1 cellular context compared by ENCODE assay signal in the genomic region with DNA sequence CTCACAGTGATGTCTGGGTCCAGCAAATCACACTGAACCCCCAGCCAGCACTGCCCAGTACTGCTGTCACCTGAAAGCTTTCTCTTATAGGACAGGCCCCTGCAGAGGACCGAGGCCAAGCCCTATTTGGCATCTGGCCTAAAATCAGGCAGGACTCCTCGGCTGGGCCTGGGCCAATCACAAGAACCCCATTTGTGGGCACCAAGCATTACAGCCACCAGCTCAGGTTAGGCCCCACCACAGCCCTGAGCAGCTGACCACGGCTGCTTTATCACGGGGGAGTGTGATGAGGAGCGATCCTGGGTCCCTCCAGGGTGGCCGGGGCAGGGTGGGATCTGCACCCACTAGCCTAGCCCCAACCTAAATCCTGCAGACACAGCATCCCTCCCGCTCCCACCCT.
TF ChIP-seq lines count a peak whose summit lies in the region.

No MANE protein-coding gene starts in this region.

TF ChIP-seq in K562, 482 proteins besides CTCF, POLR2A, EP300 and RAD21:
- TF ChIP-seq POLR2H (tag; IDR thresholded peaks at IDR 0.05; ENCODE audit: low read depth) (no peak), NFIC (IDR thresholded peaks at IDR 0.05) (peak; percentile 27; the same call in 1 of the 2 replicates)
